ENCODE assay signal across 19 cellular contexts in the genomic region with DNA sequence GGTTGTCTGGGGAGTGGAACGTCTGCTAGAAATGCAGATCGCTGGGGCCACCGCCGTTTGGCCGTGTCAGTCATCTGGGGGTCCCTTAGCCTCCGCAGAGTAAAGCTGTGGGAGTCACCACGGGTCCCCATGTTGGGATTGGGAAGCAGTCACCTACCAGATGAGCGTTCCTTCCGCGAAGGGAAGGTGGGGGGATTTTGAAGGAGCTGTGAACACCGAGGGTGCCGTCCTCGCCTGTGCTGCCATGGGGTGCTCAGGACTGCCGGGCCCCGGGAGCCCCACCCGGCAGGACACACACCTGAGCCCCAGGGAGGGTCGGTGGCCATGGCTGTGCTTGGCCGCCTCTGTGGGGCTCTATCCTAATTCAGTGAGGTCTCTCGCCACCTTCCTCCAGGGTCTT.
"Had no signal": no experiment of that assay in that cellular context is flagged by ENCODE, and none has a peak within 500 bp of the region (broad histone marks: within the 10 kb centered on the region; RNA-seq: fewer than 3 reads in every experiment).

No MANE protein-coding gene starts in this region.

- H3K9me3 ChIP-seq: adrenal gland, colonic mucosa, neutrophil, pancreas, suprapubic skin, uterus had no signal

- H3K27me3 ChIP-seq: adrenal gland, colonic mucosa, neutrophil, pancreas, suprapubic skin, uterus had no signal

- H3K9me3 Mint-ChIP-seq: activated naive CD4-positive, alpha-beta T cell treated with anti-CD3 and anti-CD28 coated beads, Interleukin-2, amount 50 U/mL, for 24 hours; stimulated activated naive CD8-positive, alpha-beta T cell treated with anti-CD3 and anti-CD28 coated beads, Interleukin-15, Interleukin-2, amounts not matched to agents 100 ng/mL and 50 ng/mL, for 24 hours had no signal

- H3K27ac Mint-ChIP-seq: activated CD8-positive, alpha-beta T cell treated with anti-CD3 and anti-CD28 coated beads, Interleukin-2, amount 10 ng/mL, durations not matched to agents 7 days and 5 days; stimulated activated naive CD8-positive, alpha-beta T cell treated with anti-CD3 and anti-CD28 coated beads, Interleukin-15, Interleukin-2, amounts not matched to agents 100 ng/mL and 50 ng/mL, for 24 hours had no signal

- H3K4me3 Mint-ChIP-seq: activated CD8-positive, alpha-beta T cell treated with anti-CD3 and anti-CD28 coated beads, Interleukin-2, amount 10 ng/mL, durations not matched to agents 7 days and 5 days; activated naive CD4-positive, alpha-beta T cell treated with anti-CD3 and anti-CD28 coated beads, Interleukin-2, amount 50 U/mL, for 24 hours had no signal

- H3K27ac ChIP-seq: adrenal gland, colonic mucosa, epithelial cell of prostate, neutrophil, pancreas, suprapubic skin had no signal

- H3K4me1 ChIP-seq: colonic mucosa had no signal

- H3K27me3 Mint-ChIP-seq: activated naive CD4-positive, alpha-beta T cell treated with anti-CD3 and anti-CD28 coated beads, Interleukin-2, amount 50 U/mL, for 24 hours; naive thymus-derived CD4-positive, alpha-beta T cell; stimulated activated naive CD8-positive, alpha-beta T cell treated with anti-CD3 and anti-CD28 coated beads, Interleukin-15, Interleukin-2, amounts not matched to agents 100 ng/mL and 50 ng/mL, for 24 hours had no signal

- H3K4me3 ChIP-seq: adrenal gland, colonic mucosa, lung, pancreas, suprapubic skin, uterus had no signal

- H3K36me3 ChIP-seq: adrenal gland, colonic mucosa, neutrophil, pancreas, uterus had no signal

- DNase-seq: activated CD4-positive, alpha-beta T cell treated with anti-CD3 and anti-CD28 coated beads for 1 hour; activated CD4-positive, alpha-beta T cell treated with anti-CD3 and anti-CD28 coated beads, Interleukin-2, amount 50 U/mL, for 1 hour; activated CD8-positive, alpha-beta T cell treated with anti-CD3 and anti-CD28 coated beads, Interleukin-2, amount 10 ng/mL, durations not matched to agents 7 days and 5 days; activated gamma-delta T cell treated with Interleukin-2 at 50 U/mL for 16 hours; adrenal gland; colonic mucosa; left colon; naive thymus-derived CD4-positive, alpha-beta T cell; pancreas; stimulated activated CD4-positive, alpha-beta T cell treated with anti-CD3 and anti-CD28 coated beads, Interleukin-12 subunit alpha, Interleukin-12 subunit beta, amount 100 ng/mL, for 4 hours; T-helper 1 cell; trophoblast cell; uterus had no signal
